ENCODE assay signal across 8 cellular contexts in genomic region chr10:132337019-132337418, GRCh38. TPM values are rescaled to one million over a fixed set of nuclear protein-coding genes. Genes with fewer than 3 reads are reported as not detected.
DNase-seq lines count a peak whose midpoint lies in the region; ATAC-seq and TF ChIP-seq lines count a peak whose summit lies in the region.

No MANE protein-coding gene starts in this region.

- H3K4me1 Mint-ChIP-seq in T-helper 1 cell treated with Interleukin-12 subunit alpha and Interleukin-12 subunit beta and Interleukin-4 antibody, amounts not matched to agents 30 μg/mL and 1 μg/mL, for 36 hours (ENCODE audit: low read depth) = peaks cover 18% of the 10 kb centered on the region

- no peak for DNase-seq in fibroblast of mammary gland (ENCODE audit: low read depth)
- DNase-seq in gastrocnemius medialis = no peak
- no peak for DNase-seq in putamen (ENCODE audit: low spot score)
- DNase-seq in NCI-H187 (lab: John Stamatoyannopoulos, UW) = no peak
- no peak for DNase-seq in effector CD4-positive, alpha-beta T cell
- no peak for DNase-seq in activated effector memory CD4-positive, alpha-beta T cell treated with Interleukin-2 at 50 U/mL for 16 hours

- TF ChIP-seq CTCF in fibroblast of mammary gland (conservative IDR thresholded peaks at IDR 0.05; ENCODE audit: control insufficient read depth, insufficient read depth, low read depth, low read length) = no peak
- no peak for TF ChIP-seq CTCF in gastrocnemius medialis (IDR thresholded peaks at IDR 0.05 in 4 of 5, conservative IDR thresholded peaks at IDR 0.05 in 1 of 5)

- peaks cover 7 to 9% of the 10 kb centered on the region in 2 donors for H3K4me1 ChIP-seq in gastrocnemius medialis

- H3K4me3 ChIP-seq in fibroblast of mammary gland (ENCODE audit: control insufficient read depth, low read depth, low read length) (peak overlapping the region; percentile 4), gastrocnemius medialis (peak overlapping the region; percentile 40 to 49 (median 43))

- H3K27me3 Mint-ChIP-seq in T-helper 1 cell treated with Interleukin-12 subunit alpha and Interleukin-12 subunit beta and Interleukin-4 antibody, amounts not matched to agents 30 μg/mL and 1 μg/mL, for 36 hours (ENCODE audit: low read depth) = peaks cover 5% of the 10 kb centered on the region

- peak overlapping the region in 2 of 4 donors; percentile 8 to 56 for H3K27ac ChIP-seq in gastrocnemius medialis

- peak overlapping the region; percentile 77 for H3K27ac Mint-ChIP-seq in T-helper 1 cell treated with Interleukin-12 subunit alpha and Interleukin-12 subunit beta and Interleukin-4 antibody, amounts not matched to agents 30 μg/mL and 1 μg/mL, for 36 hours

- TF ChIP-seq POLR2A in GM18951 (IDR thresholded peaks at IDR 0.05; ENCODE audit: extremely low read depth, insufficient read depth, insufficient read length) = peak; percentile 45
- TF ChIP-seq POLR2A in gastrocnemius medialis (IDR thresholded peaks at IDR 0.05) = no peak

- in situ Hi-C loops in GM18951 (cut with MboI; ENCODE audit: low sequenced_read_pairs, unreplicated experiment) (no loop called here), gastrocnemius medialis (cut with MboI; ENCODE audit: low sequenced_read_pairs in 4 of 4) (no loop called here)

- H3K9me3 ChIP-seq in gastrocnemius medialis = no peaks in the 10 kb centered on the region

- H3K4me3 Mint-ChIP-seq in T-helper 1 cell treated with Interleukin-12 subunit alpha and Interleukin-12 subunit beta and Interleukin-4 antibody, amounts not matched to agents 30 μg/mL and 1 μg/mL, for 36 hours = peak overlapping the region; percentile 82

- H3K9me3 Mint-ChIP-seq in T-helper 1 cell treated with Interleukin-12 subunit alpha and Interleukin-12 subunit beta and Interleukin-4 antibody, amounts not matched to agents 30 μg/mL and 1 μg/mL, for 36 hours = no peaks in the 10 kb centered on the region

- intact Hi-C loops in gastrocnemius medialis (cut with DNase I; ENCODE audit: low total_unique reads) = no loop called here

- no peaks in the 10 kb centered on the region for H3K36me3 ChIP-seq in gastrocnemius medialis

- no peak for ATAC-seq in gastrocnemius medialis

- H3K36me3 Mint-ChIP-seq in T-helper 1 cell treated with Interleukin-12 subunit alpha and Interleukin-12 subunit beta and Interleukin-4 antibody, amounts not matched to agents 30 μg/mL and 1 μg/mL, for 36 hours (ENCODE audit: low read depth) = peaks cover 2% of the 10 kb centered on the region

- no peaks in the 10 kb centered on the region for H3K27me3 ChIP-seq in gastrocnemius medialis

RNA-seq across cellular contexts. Expression of gene LRRC27, which starts 5.0 kb away (rescaled TPM):
- 1 to 10 TPM; 1.0 to 7.0 (median 4.1) TPM for total RNA-seq in gastrocnemius medialis

RNA-seq across cellular contexts. Expression of gene STK32C, which starts 29.3 kb away (rescaled TPM):
- total RNA-seq in gastrocnemius medialis = 10 to 100 TPM in 1 of 4 donors, 1 to 10 TPM in 3; 3.7 to 13.9 (median 6.7) TPM

RNA-seq across cellular contexts. Expression of gene PWWP2B, which starts 60.0 kb away (rescaled TPM):
- 10 to 100 TPM; 22.7 to 30.9 (median 24.4) TPM for total RNA-seq in gastrocnemius medialis
